14 cellular contexts compared by ENCODE assay signal in genomic region chr14:25046301-25046943, GRCh38. TPM values are rescaled to one million over a fixed set of nuclear protein-coding genes. Genes with fewer than 3 reads are reported as not detected.
DNase-seq lines count a peak whose midpoint lies in the region; ATAC-seq and TF ChIP-seq lines count a peak whose summit lies in the region.
"Had no signal": no experiment of that assay in that cellular context is flagged by ENCODE, and none has a peak within 500 bp of the region (broad histone marks: within the 10 kb centered on the region; RNA-seq: fewer than 3 reads in every experiment).

No MANE protein-coding gene starts in this region.

- no peak overlapping the region for H3K4me2 ChIP-seq in mesendoderm (ENCODE audit: low read length)

- no peak overlapping the region for H3K18ac ChIP-seq in mesendoderm (ENCODE audit: low read length)

- no peak for TF ChIP-seq CTCF in left ventricle myocardium inferior (IDR thresholded peaks at IDR 0.05; ENCODE audit: borderline replicate concordance)
- no peak for TF ChIP-seq CTCF in body of pancreas (IDR thresholded peaks at IDR 0.05)
- TF ChIP-seq CTCF in lung (IDR thresholded peaks at IDR 0.05; ENCODE audit: control extremely low read depth, extremely low read depth): no peak
- TF ChIP-seq CTCF in upper lobe of left lung (IDR thresholded peaks at IDR 0.05): no peak

- no peak overlapping the region for H2BK5ac ChIP-seq in mesendoderm (ENCODE audit: low read length)

- no peak overlapping the region for H4K5ac ChIP-seq in mesendoderm (ENCODE audit: low read length)

- H3K79me1 ChIP-seq in mesendoderm (ENCODE audit: low read length): no peaks in the 10 kb centered on the region

- 41 to 48% methylated on average over 2 of the region's 2 CpGs for WGBS in body of pancreas, 2 donors
- 63 to 82% methylated on average over 2 of the region's 2 CpGs for WGBS in lung, 2 donors
- 66 to 67% methylated on average over 2 of the region's 2 CpGs for WGBS in upper lobe of left lung, 2 donors
- no CpG with 5 or more reads among the region's 2 CpGs for WGBS in mesendoderm (ENCODE audit: extremely low coverage, insufficient coverage, low lambda C conversion rate)

- no peak overlapping the region for H2BK15ac ChIP-seq in mesendoderm (replicated peaks; ENCODE audit: low read depth)

- no peak overlapping the region for H3K4ac ChIP-seq in mesendoderm (ENCODE audit: low read depth, low read length)

- no peaks in the 10 kb centered on the region for H3K79me2 ChIP-seq in mesendoderm (ENCODE audit: control insufficient read depth, insufficient read depth, low read length)

- H3K4me3 ChIP-seq in left ventricle myocardium inferior (no peak overlapping the region), body of pancreas (no peak overlapping the region), lung (no peak overlapping the region), upper lobe of left lung (peak overlapping the region in 1 of 4 donors; percentile 71), mesendoderm (ENCODE audit: low read length) (no peak overlapping the region)
- H3K4me3 ChIP-seq: Peyer's patch had no signal

- no peak overlapping the region for H3K56ac ChIP-seq in mesendoderm (ENCODE audit: low read length)

- H3K9me3 ChIP-seq in left ventricle myocardium inferior (replicated peaks) (no peaks in the 10 kb centered on the region), body of pancreas (no peaks in the 10 kb centered on the region), lung (ENCODE audit: control insufficient read depth in 2 of 2, insufficient read depth in 1 of 2, low read length in 1 of 2) (peaks cover 0 to 2% of the 10 kb centered on the region in 2 donors), upper lobe of left lung (no peaks in the 10 kb centered on the region)
- H3K9me3 ChIP-seq: Peyer's patch had no signal

- no peak overlapping the region for H3K9ac ChIP-seq in mesendoderm (ENCODE audit: low read length)

- H4K8ac ChIP-seq in mesendoderm (ENCODE audit: low read depth, low read length): no peak overlapping the region

- H2AK5ac ChIP-seq in mesendoderm (ENCODE audit: low read length): no peak overlapping the region

- no peaks in the 10 kb centered on the region for H3K36me3 ChIP-seq in left ventricle myocardium inferior
- no peaks in the 10 kb centered on the region for H3K36me3 ChIP-seq in body of pancreas (replicated peaks in 1 of 2; ENCODE audit: insufficient read depth in 1 of 2, low read depth in 2 of 2)
- no peaks in the 10 kb centered on the region for H3K36me3 ChIP-seq in lung (ENCODE audit: control insufficient read depth in 2 of 2, insufficient read depth in 2 of 2, low read length in 2 of 2)
- H3K36me3 ChIP-seq in upper lobe of left lung: no peaks in the 10 kb centered on the region
- H3K36me3 ChIP-seq in mesendoderm (ENCODE audit: control insufficient read depth, insufficient read depth, low read length): no peaks in the 10 kb centered on the region
- H3K36me3 ChIP-seq: Peyer's patch had no signal

- TF ChIP-seq POLR2A in body of pancreas (IDR thresholded peaks at IDR 0.05) (peak in 2 of 3 donors; percentile 39 to 49), upper lobe of left lung (IDR thresholded peaks at IDR 0.05) (no peak)

- DNase-seq in left ventricle myocardium inferior (no peak), Right ventricle myocardium inferior (ENCODE audit: missing footprints) (no peak), body of pancreas (peak in 2 of 4 donors; percentile 18 to 41), lung (ENCODE audit: low spot score) (no peak), upper lobe of left lung (no peak), mesendoderm (no peak), D341Med (ENCODE audit: low spot score) (no peak), NCI-H82 (lab: John Stamatoyannopoulos, UW) (no peak)
- DNase-seq: COR-L47, DMS53, H7, NCI-H187 treated with DMSO at 0.1 percent for 48 hours, NCI-H510A treated with DMSO at 0.1 percent for 48 hours, Peyer's patch had no signal

- intact Hi-C loops in left ventricle myocardium inferior (cut with micrococcal nuclease) (loop anchor here (10.0 kb wide), 2 partner anchors 88 to 312 kb away; no protein-coding TSS in a partner anchor), Right ventricle myocardium inferior (cut with DNase I) (loop anchor here (5.0 kb wide), 2 partner anchors 39 to 79 kb away; no protein-coding TSS in a partner anchor), body of pancreas (cut with DNase I) (loop anchor here (10.0 kb wide), 1 partner anchor 242 kb away; no protein-coding TSS in a partner anchor)

- H3K27ac ChIP-seq in left ventricle myocardium inferior (replicated peaks): peak overlapping the region; percentile 96
- peak overlapping the region in 3 of 4 donors; percentile 42 to 62 (median 58) for H3K27ac ChIP-seq in body of pancreas
- H3K27ac ChIP-seq in lung (ENCODE audit: low read depth in 1 of 2, low read length in 1 of 2): peak overlapping the region; percentile 69 to 83
- peak overlapping the region; percentile 28 to 86 (median 56) for H3K27ac ChIP-seq in upper lobe of left lung
- H3K27ac ChIP-seq in mesendoderm (ENCODE audit: low read depth, low read length): no peak overlapping the region
- H3K27ac ChIP-seq: Peyer's patch had no signal

- no peak overlapping the region for H3K23ac ChIP-seq in mesendoderm (ENCODE audit: low read length)

- H3K27me3 ChIP-seq in left ventricle myocardium inferior (ENCODE audit: low read depth) (no peaks in the 10 kb centered on the region), body of pancreas (no peaks in the 10 kb centered on the region), lung (ENCODE audit: control insufficient read depth, insufficient read depth) (no peaks in the 10 kb centered on the region), upper lobe of left lung (peaks cover 0 to 15% (median 3%) of the 10 kb centered on the region in 4 donors), mesendoderm (ENCODE audit: insufficient read depth, low read length, poor library complexity) (peaks cover 25% of the 10 kb centered on the region)
- H3K27me3 ChIP-seq: Peyer's patch had no signal

- no peak for TF ChIP-seq EP300 in upper lobe of left lung (IDR thresholded peaks at IDR 0.05)

- no peak overlapping the region for H2BK120ac ChIP-seq in mesendoderm (ENCODE audit: low read depth, low read length)

- ATAC-seq in Right ventricle myocardium inferior (no peak), body of pancreas (no peak), lung (ENCODE audit: insufficient read depth, low FRiP score) (no peak), upper lobe of left lung (ENCODE audit: low FRiP score in 2 of 2) (no peak)

- peaks cover 96% of the 10 kb centered on the region for H3K4me1 ChIP-seq in left ventricle myocardium inferior
- peaks cover 73% of the 10 kb centered on the region for H3K4me1 ChIP-seq in body of pancreas
- H3K4me1 ChIP-seq in lung (ENCODE audit: control insufficient read depth in 2 of 2, insufficient read depth in 2 of 2, low read length in 2 of 2): peaks cover 5 to 11% of the 10 kb centered on the region in 2 donors
- H3K4me1 ChIP-seq in upper lobe of left lung: peaks cover 14 to 33% (median 24%) of the 10 kb centered on the region in 4 donors
- H3K4me1 ChIP-seq in mesendoderm (ENCODE audit: control insufficient read depth, low read depth, low read length): no peaks in the 10 kb centered on the region

RNA-seq across cellular contexts. Expression of gene STXBP6, which starts 3.5 kb away (rescaled TPM):
- total RNA-seq in left ventricle myocardium inferior (21.7 TPM), Right ventricle myocardium inferior (41.4 TPM), body of pancreas (10 to 100 TPM; 20.1 to 28.3 TPM), lung (10 to 100 TPM; 10.8 to 42.5 TPM), upper lobe of left lung (10 to 100 TPM; 13.6 to 38.3 (median 23.7) TPM)
- polyA plus RNA-seq in lung: 10 to 100 TPM in 1 of 2 donors, 1 to 10 TPM in 1; 9.3 to 10.1 TPM
- 4.3 TPM for polyA plus RNA-seq in mesendoderm (2013, experiment 1 of 2)
- polyA plus RNA-seq in mesendoderm (2013, experiment 2 of 2): 4.6 TPM

Comparison
In these comparisons a context has a peak if more than half of its experiments do, and no peak if none do; other contexts are left out.
1. POLR2A ChIP-seq: peak in body of pancreas (2 of 3); none in upper lobe of left lung (0 of 4).